Comparison of ENCODE assay signal across 17 cellular contexts in the genomic region with DNA sequence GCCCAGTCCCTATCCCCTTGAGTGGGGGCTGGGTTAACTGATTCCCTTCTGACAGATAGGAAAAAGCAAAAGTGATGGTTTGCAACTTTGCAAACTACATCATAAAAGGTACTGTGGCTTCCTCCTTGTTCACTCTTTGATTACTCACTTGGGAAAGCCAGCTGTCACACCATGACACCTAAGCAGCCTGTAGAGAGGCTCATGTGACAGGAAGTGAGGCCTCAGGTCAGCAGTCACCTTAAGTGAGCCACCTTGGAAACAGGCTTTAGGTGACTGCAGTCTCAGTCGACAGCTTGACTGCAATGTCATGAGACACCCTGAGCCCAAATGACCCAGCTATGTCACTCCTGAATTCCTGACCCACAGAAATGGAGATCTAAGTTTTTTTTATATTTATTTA. TPM values are rescaled to one million over a fixed set of nuclear protein-coding genes. Genes with fewer than 3 reads are reported as not detected.
DNase-seq lines count a peak whose midpoint lies in the region; ATAC-seq and TF ChIP-seq lines count a peak whose summit lies in the region.
"Had no signal": no experiment of that assay in that cellular context is flagged by ENCODE, and none has a peak within 500 bp of the region (broad histone marks: within the 10 kb centered on the region; RNA-seq: fewer than 3 reads in every experiment).

No MANE protein-coding gene starts in this region.

- peak; percentile 10 for ATAC-seq in activated CD8-positive, alpha-beta T cell treated with anti-CD3 and anti-CD28 coated beads for 36 hours
- no peak for ATAC-seq in activated CD8-positive, alpha-beta T cell treated with anti-CD3 and anti-CD28 coated beads, Interleukin-2, amount 10 ng/mL, durations not matched to agents 7 days and 5 days
- ATAC-seq: GM23338 had no signal

- H3K9me2 ChIP-seq in SU-DHL-6 (replicated peaks; ENCODE audit: insufficient read depth, low read length) = no peaks in the 10 kb centered on the region

- no peak overlapping the region for H3K4me3 Mint-ChIP-seq in activated CD8-positive, alpha-beta T cell treated with anti-CD3 and anti-CD28 coated beads for 36 hours
- H3K4me3 Mint-ChIP-seq in activated CD8-positive, alpha-beta T cell treated with anti-CD3 and anti-CD28 coated beads, Interleukin-2, amount 10 ng/mL, durations not matched to agents 7 days and 5 days = no peak overlapping the region
- H3K4me3 Mint-ChIP-seq: CD4-positive, CD25-positive, alpha-beta regulatory T cell; GM23338 had no signal

- H2AFZ ChIP-seq in SU-DHL-6 (ENCODE audit: low read depth, low read length, severe bottlenecking) = peak overlapping the region; percentile 12
- H2AFZ ChIP-seq: GM23338 had no signal

- no peak for TF ChIP-seq CTCF in activated CD8-positive, alpha-beta T cell treated with anti-CD3 and anti-CD28 coated beads for 36 hours (IDR thresholded peaks at IDR 0.05)
- TF ChIP-seq CTCF in SU-DHL-6 (IDR thresholded peaks at IDR 0.05; ENCODE audit: insufficient read depth, low read length, poor library complexity, severe bottlenecking) = no peak

- peaks cover 18% of the 10 kb centered on the region for H3K4me1 Mint-ChIP-seq in activated CD8-positive, alpha-beta T cell treated with anti-CD3 and anti-CD28 coated beads for 36 hours (ENCODE audit: low read depth)
- peaks cover 22% of the 10 kb centered on the region for H3K4me1 Mint-ChIP-seq in activated CD8-positive, alpha-beta T cell treated with anti-CD3 and anti-CD28 coated beads, Interleukin-2, amount 10 ng/mL, durations not matched to agents 7 days and 5 days (ENCODE audit: low read depth)
- H3K4me1 Mint-ChIP-seq: GM23338 had no signal

- no peaks in the 10 kb centered on the region for H3K9me3 ChIP-seq in SU-DHL-6 (ENCODE audit: insufficient read depth, low read length)
- H3K9me3 ChIP-seq: Peyer's patch had no signal

- H3K4me3 ChIP-seq in Jurkat, Clone E6-1 (ENCODE audit: low read length) = no peak overlapping the region
- no peak overlapping the region for H3K4me3 ChIP-seq in SU-DHL-6 (ENCODE audit: insufficient read depth, low read length, poor library complexity, severe bottlenecking)
- H3K4me3 ChIP-seq: GM23338, Peyer's patch had no signal

- no peaks in the 10 kb centered on the region for H4K20me1 ChIP-seq in SU-DHL-6 (ENCODE audit: low read depth, low read length)

- no peaks in the 10 kb centered on the region for H3K27me3 ChIP-seq in SU-DHL-6 (ENCODE audit: low read length)
- H3K27me3 ChIP-seq: Peyer's patch had no signal

- H3K36me3 Mint-ChIP-seq in activated CD8-positive, alpha-beta T cell treated with anti-CD3 and anti-CD28 coated beads for 36 hours (ENCODE audit: low read depth) = peaks cover 15% of the 10 kb centered on the region
- peaks cover 21% of the 10 kb centered on the region for H3K36me3 Mint-ChIP-seq in activated CD8-positive, alpha-beta T cell treated with anti-CD3 and anti-CD28 coated beads, Interleukin-2, amount 10 ng/mL, durations not matched to agents 7 days and 5 days (ENCODE audit: low read depth)

- peaks cover under 1% of the 10 kb centered on the region for H3K27me3 Mint-ChIP-seq in activated CD8-positive, alpha-beta T cell treated with anti-CD3 and anti-CD28 coated beads for 36 hours
- H3K27me3 Mint-ChIP-seq in activated CD8-positive, alpha-beta T cell treated with anti-CD3 and anti-CD28 coated beads, Interleukin-2, amount 10 ng/mL, durations not matched to agents 7 days and 5 days (ENCODE audit: low read depth) = no peaks in the 10 kb centered on the region

- CTCF ChIA-PET in activated CD8-positive, alpha-beta T cell treated with anti-CD3 and anti-CD28 coated beads for 36 hours (lab: Charles Lee) = no interaction called here
- CTCF ChIA-PET in activated CD8-positive, alpha-beta T cell treated with anti-CD3 and anti-CD28 coated beads, Interleukin-2, amount 10 ng/mL, durations not matched to agents 7 days and 5 days (lab: Charles Lee) = no interaction called here

- H3K79me2 ChIP-seq in SU-DHL-6 (ENCODE audit: insufficient read depth, low read length) = peaks cover 6% of the 10 kb centered on the region

- intact Hi-C loops in activated CD8-positive, alpha-beta T cell treated with anti-CD3 and anti-CD28 coated beads for 36 hours (cut with micrococcal nuclease) = no loop called here

- POLR2A ChIA-PET in activated CD8-positive, alpha-beta T cell treated with anti-CD3 and anti-CD28 coated beads for 36 hours (lab: Charles Lee) = no interaction called here
- POLR2A ChIA-PET in activated CD8-positive, alpha-beta T cell treated with anti-CD3 and anti-CD28 coated beads, Interleukin-2, amount 10 ng/mL, durations not matched to agents 7 days and 5 days (lab: Charles Lee) = no interaction called here

- no peaks in the 10 kb centered on the region for H3F3A ChIP-seq in SU-DHL-6 (ENCODE audit: insufficient read depth)

- H3K9me3 Mint-ChIP-seq in activated CD8-positive, alpha-beta T cell treated with anti-CD3 and anti-CD28 coated beads for 36 hours = peaks cover 5% of the 10 kb centered on the region
- H3K9me3 Mint-ChIP-seq in activated CD8-positive, alpha-beta T cell treated with anti-CD3 and anti-CD28 coated beads, Interleukin-2, amount 10 ng/mL, durations not matched to agents 7 days and 5 days (ENCODE audit: insufficient read depth) = peaks cover 15% of the 10 kb centered on the region

- DNase-seq in activated CD8-positive, alpha-beta T cell treated with anti-CD3 and anti-CD28 coated beads for 36 hours = peak; percentile 33
- no peak for DNase-seq in activated CD8-positive, alpha-beta T cell treated with anti-CD3 and anti-CD28 coated beads, Interleukin-2, amount 10 ng/mL, durations not matched to agents 7 days and 5 days
- peak; percentile 4 for DNase-seq in COLO668 (lab: John Stamatoyannopoulos, UW; ENCODE audit: unreplicated experiment)
- peak; percentile 73 for DNase-seq in Jurkat, Clone E6-1 (ENCODE audit: low read depth, low spot score)
- no peak for DNase-seq in glomerular visceral epithelial cell (ENCODE audit: extremely low spot score)
- no peak for DNase-seq in stimulated activated CD4-positive, alpha-beta T cell treated with anti-CD3 and anti-CD28 coated beads, Interleukin-4, amount 100 ng/mL, for 1 hour
- DNase-seq: ACHN; CD4-positive, CD25-positive, alpha-beta regulatory T cell; NCI-H1436; NCI-H2029 treated with DMSO at 0.1 percent for 48 hours; NCI-H526; SHP77 had no signal

- no peak overlapping the region for H3K27ac ChIP-seq in SU-DHL-6 (ENCODE audit: low read depth, low read length)
- H3K27ac ChIP-seq: Peyer's patch had no signal

- H3K9ac ChIP-seq in SU-DHL-6 (ENCODE audit: low read length) = no peak overlapping the region

- H3K27ac Mint-ChIP-seq in activated CD8-positive, alpha-beta T cell treated with anti-CD3 and anti-CD28 coated beads for 36 hours = no peak overlapping the region
- no peak overlapping the region for H3K27ac Mint-ChIP-seq in activated CD8-positive, alpha-beta T cell treated with anti-CD3 and anti-CD28 coated beads, Interleukin-2, amount 10 ng/mL, durations not matched to agents 7 days and 5 days
- H3K27ac Mint-ChIP-seq: CD4-positive, CD25-positive, alpha-beta regulatory T cell; GM23338 had no signal

- no peaks in the 10 kb centered on the region for H3K36me3 ChIP-seq in SU-DHL-6 (ENCODE audit: low read length)
- H3K36me3 ChIP-seq: Peyer's patch had no signal

- H3K4me2 ChIP-seq in SU-DHL-6 (ENCODE audit: low read depth, low read length, poor library complexity, severe bottlenecking) = no peak overlapping the region
- H3K4me2 ChIP-seq: GM23338 had no signal

RNA-seq across cellular contexts. Expression of a gene that starts 4.3 kb away (rescaled TPM):
- total RNA-seq in activated CD8-positive, alpha-beta T cell treated with anti-CD3 and anti-CD28 coated beads for 36 hours = 100 to 1,000 TPM; 726 to 748 TPM
- total RNA-seq in activated CD8-positive, alpha-beta T cell treated with anti-CD3 and anti-CD28 coated beads, Interleukin-2, amount 10 ng/mL, durations not matched to agents 7 days and 5 days = 100 to 1,000 TPM; 526 to 534 TPM
- polyA plus RNA-seq in Jurkat, Clone E6-1 (2012; ENCODE audit: insufficient read depth, insufficient read length) = 764 TPM
- total RNA-seq: GM23338 had no signal

RNA-seq across cellular contexts. Expression of a gene that starts 5.6 kb away (rescaled TPM):
- total RNA-seq in activated CD8-positive, alpha-beta T cell treated with anti-CD3 and anti-CD28 coated beads for 36 hours = not detected
- not detected for total RNA-seq in activated CD8-positive, alpha-beta T cell treated with anti-CD3 and anti-CD28 coated beads, Interleukin-2, amount 10 ng/mL, durations not matched to agents 7 days and 5 days
- polyA plus RNA-seq in Jurkat, Clone E6-1 (2012; ENCODE audit: insufficient read depth, insufficient read length) = not detected
- total RNA-seq: CD4-positive, CD25-positive, alpha-beta regulatory T cell; Daoy; GM23338; LHCN-M2; Peyer's patch had no signal
- polyA plus RNA-seq: GM23338 had no signal

RNA-seq across cellular contexts. Expression of a gene that starts 17.9 kb away (rescaled TPM):
- 1 to 10 TPM; 2.9 to 3.0 TPM for total RNA-seq in activated CD8-positive, alpha-beta T cell treated with anti-CD3 and anti-CD28 coated beads for 36 hours
- total RNA-seq in activated CD8-positive, alpha-beta T cell treated with anti-CD3 and anti-CD28 coated beads, Interleukin-2, amount 10 ng/mL, durations not matched to agents 7 days and 5 days = 1 to 10 TPM; 1.7 to 2.0 TPM
- polyA plus RNA-seq in Jurkat, Clone E6-1 (2012; ENCODE audit: insufficient read depth, insufficient read length) = 1.9 TPM
- total RNA-seq: GM23338 had no signal
- polyA plus RNA-seq: GM23338 had no signal

RNA-seq across cellular contexts. Expression of a gene that starts 46.5 kb away (rescaled TPM):
- 100 to 1,000 TPM; 140 to 141 TPM for total RNA-seq in activated CD8-positive, alpha-beta T cell treated with anti-CD3 and anti-CD28 coated beads for 36 hours
- total RNA-seq in activated CD8-positive, alpha-beta T cell treated with anti-CD3 and anti-CD28 coated beads, Interleukin-2, amount 10 ng/mL, durations not matched to agents 7 days and 5 days = 100 to 1,000 TPM; 121 to 124 TPM
- polyA plus RNA-seq in Jurkat, Clone E6-1 (2012; ENCODE audit: insufficient read depth, insufficient read length) = 116 TPM

RNA-seq across cellular contexts. Expression of a gene that starts 59.0 kb away (rescaled TPM):
- 100 to 1,000 TPM; 231 to 239 TPM for total RNA-seq in activated CD8-positive, alpha-beta T cell treated with anti-CD3 and anti-CD28 coated beads for 36 hours
- total RNA-seq in activated CD8-positive, alpha-beta T cell treated with anti-CD3 and anti-CD28 coated beads, Interleukin-2, amount 10 ng/mL, durations not matched to agents 7 days and 5 days = 100 to 1,000 TPM; 157 to 170 TPM
- polyA plus RNA-seq in Jurkat, Clone E6-1 (2012; ENCODE audit: insufficient read depth, insufficient read length) = 264 TPM

Comparison
In these comparisons a context has a peak if more than half of its experiments do, and no peak if none do; other contexts are left out.
1. DNase-seq: peak in activated CD8-positive, alpha-beta T cell treated with anti-CD3 and anti-CD28 coated beads for 36 hours (single experiment), COLO668 (single experiment) and Jurkat, Clone E6-1 (single experiment); none in activated CD8-positive, alpha-beta T cell treated with anti-CD3 and anti-CD28 coated beads, Interleukin-2, amount 10 ng/mL, durations not matched to agents 7 days and 5 days (single experiment), glomerular visceral epithelial cell (single experiment) and stimulated activated CD4-positive, alpha-beta T cell treated with anti-CD3 and anti-CD28 coated beads, Interleukin-4, amount 100 ng/mL, for 1 hour (single experiment).